Comparison of ENCODE assay signal across 9 cellular contexts in the genomic region with DNA sequence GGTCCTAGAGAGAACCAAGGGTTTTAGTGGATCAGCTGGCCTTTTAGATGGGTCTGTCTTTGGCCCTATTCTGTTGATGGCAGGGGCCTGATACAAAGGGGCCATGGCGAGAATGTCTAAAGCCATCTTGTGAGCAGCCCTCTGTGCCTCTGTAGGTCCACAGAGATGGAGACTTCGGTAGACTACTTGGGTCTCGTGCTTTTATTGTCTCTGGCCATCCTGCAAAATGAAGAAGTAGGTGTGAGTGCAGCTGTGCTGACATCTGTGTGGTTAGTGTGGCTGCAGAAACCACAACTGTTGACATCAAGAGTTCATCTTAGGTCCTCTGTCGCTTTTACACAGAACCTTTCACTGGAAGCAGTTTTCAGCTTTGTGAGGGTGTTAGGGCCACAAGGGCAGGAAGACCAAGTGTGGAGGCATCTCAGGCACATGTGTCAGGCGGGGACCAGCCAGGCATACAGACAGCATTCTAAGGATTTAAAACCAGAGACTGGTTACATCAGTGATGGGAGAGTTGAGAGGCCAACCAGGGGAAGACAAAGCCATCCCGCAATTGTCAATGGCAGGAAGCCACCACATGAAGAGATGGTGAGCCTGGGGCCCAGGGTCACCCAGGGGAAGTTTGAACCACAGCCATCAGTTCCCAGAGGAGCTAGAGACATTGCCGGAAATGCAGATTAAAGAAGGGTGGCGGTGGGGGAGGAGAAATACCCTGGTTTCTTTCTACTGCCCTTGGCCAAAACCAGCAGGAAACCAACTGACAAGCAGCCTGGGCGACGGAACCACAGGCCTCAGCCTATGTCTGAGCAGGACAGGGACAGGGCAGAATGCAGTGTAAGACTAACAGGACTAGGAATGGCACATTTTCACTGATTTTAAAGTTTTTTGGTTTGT. TPM values are rescaled to one million over a fixed set of nuclear protein-coding genes. Genes with fewer than 3 reads are reported as not detected.
A peak's percentile ranks its signal among the peaks of the same experiment; 100 is the strongest.
DNase-seq lines count a peak whose midpoint lies in the region; ATAC-seq, FAIRE-seq and TF ChIP-seq lines count a peak whose summit lies in the region.
"Had no signal": no experiment of that assay in that cellular context is flagged by ENCODE, and none has a peak within 500 bp of the region (broad histone marks: within the 10 kb centered on the region; RNA-seq: fewer than 3 reads in every experiment).

No MANE protein-coding gene starts in this region.

- H3K4me2 ChIP-seq in astrocyte (ENCODE audit: low read length), result no peak overlapping the region

- no peaks in the 10 kb centered on the region for H3K27me3 ChIP-seq in astrocyte (ENCODE audit: insufficient read depth, low read length)

- no peak overlapping the region for H3K4me3 ChIP-seq in astrocyte (ENCODE audit: insufficient read depth, low read depth, low read length)

- H3K9ac ChIP-seq in astrocyte (ENCODE audit: low read length), result no peak overlapping the region

- H2AFZ ChIP-seq in astrocyte (ENCODE audit: low read depth, low read length), result no peak overlapping the region

- H3K4me3 Mint-ChIP-seq in astrocyte (ENCODE audit: unreplicated experiment) (peak overlapping the region; percentile 47), nephron progenitor cell (no peak overlapping the region)

- DNase-seq in activated CD4-positive, alpha-beta T cell treated with anti-CD3 and anti-CD28 coated beads for 1 hour, result peak; percentile 19
- DNase-seq in activated CD4-positive, alpha-beta T cell treated with anti-CD3 and anti-CD28 coated beads, Interleukin-2, amount 50 U/mL, for 4 hours, result no peak
- DNase-seq in SKM-1 treated with dmso at 0.1 percent for 144 hours (lab: John Stamatoyannopoulos, UW; ENCODE audit: unreplicated experiment) (peak; percentile 85), astrocyte (ENCODE audit: low read depth) (no peak), nephron progenitor cell (no peak), NCI-H2081 treated with DMSO at 0.1 percent for 48 hours (lab: John Stamatoyannopoulos, UW) (no peak), NCI-H1092 (lab: John Stamatoyannopoulos, UW) (no peak)

- no peaks in the 10 kb centered on the region for H3K9me3 ChIP-seq in astrocyte (ENCODE audit: insufficient read depth, low read depth, low read length)

- TF ChIP-seq CTCF in astrocyte (IDR thresholded peaks at IDR 0.05; ENCODE audit: insufficient read depth, low read depth, low read length) (no peak), nephron progenitor cell (IDR thresholded peaks at IDR 0.05) (no peak)

- no peaks in the 10 kb centered on the region for H3K36me3 ChIP-seq in astrocyte (ENCODE audit: insufficient read depth, low read length)

- peaks cover 5% of the 10 kb centered on the region for H3K9me3 Mint-ChIP-seq in astrocyte (ENCODE audit: unreplicated experiment)
- H3K9me3 Mint-ChIP-seq in nephron progenitor cell, result peaks cover 9% of the 10 kb centered on the region

- H3K27ac Mint-ChIP-seq in astrocyte (ENCODE audit: unreplicated experiment) (peak overlapping the region; percentile 64), nephron progenitor cell (peak overlapping the region; percentile 87)

- H3K36me3 Mint-ChIP-seq in astrocyte (ENCODE audit: low read depth, unreplicated experiment) (no peaks in the 10 kb centered on the region), nephron progenitor cell (ENCODE audit: low read depth) (peaks cover 11% of the 10 kb centered on the region)

- H4K20me1 ChIP-seq in astrocyte (ENCODE audit: insufficient read depth, low read length), result no peaks in the 10 kb centered on the region

- peaks cover 15% of the 10 kb centered on the region for H3K4me1 Mint-ChIP-seq in astrocyte (ENCODE audit: low read depth, unreplicated experiment)
- H3K4me1 Mint-ChIP-seq in nephron progenitor cell, result peaks cover 16% of the 10 kb centered on the region

- peak; percentile 75 for ATAC-seq in HG03045 (IDR thresholded peaks at IDR 0.05; ENCODE audit: unreplicated experiment)

- H3K27ac ChIP-seq in astrocyte (ENCODE audit: low read depth, low read length), result no peak overlapping the region

- no peaks in the 10 kb centered on the region for H3K79me2 ChIP-seq in astrocyte (ENCODE audit: insufficient read depth, low read length)

- peaks cover 3% of the 10 kb centered on the region for H3K4me1 ChIP-seq in astrocyte (ENCODE audit: insufficient read depth, low read length)

- FAIRE-seq in astrocyte (lab: Jason Lieb, UNC), result no peak
- FAIRE-seq: A204.1 had no signal

- H3K27me3 Mint-ChIP-seq in astrocyte (ENCODE audit: low read depth, unreplicated experiment), result peaks cover 2% of the 10 kb centered on the region
- H3K27me3 Mint-ChIP-seq in nephron progenitor cell (ENCODE audit: low read depth, poor library complexity), result no peaks in the 10 kb centered on the region

RNA-seq across cellular contexts. Expression of a gene that starts 13.0 kb away (rescaled TPM):
- total RNA-seq in astrocyte, result 27.9 and 33.7 TPM in 2 replicates

RNA-seq across cellular contexts. Expression of a gene that starts 22.8 kb away (rescaled TPM):
- total RNA-seq in astrocyte, result 20.9 and 23.5 TPM in 2 replicates

RNA-seq across cellular contexts. Expression of a gene that starts 23.0 kb away (rescaled TPM):
- total RNA-seq in astrocyte, result 52.8 and 53.5 TPM in 2 replicates

RNA-seq across cellular contexts. Expression of a gene that starts 58.8 kb away (rescaled TPM):
- total RNA-seq in astrocyte, result not detected in 2 replicates

Comparison
In these comparisons a context has a peak if more than half of its experiments do, and no peak if none do; other contexts are left out.
1. DNase-seq: peak in activated CD4-positive, alpha-beta T cell treated with anti-CD3 and anti-CD28 coated beads for 1 hour (single experiment) and SKM-1 treated with dmso at 0.1 percent for 144 hours (single experiment); none in activated CD4-positive, alpha-beta T cell treated with anti-CD3 and anti-CD28 coated beads, Interleukin-2, amount 50 U/mL, for 4 hours (0 of 2), astrocyte (single experiment), nephron progenitor cell (single experiment), NCI-H2081 treated with DMSO at 0.1 percent for 48 hours (single experiment) and NCI-H1092 (single experiment).